In the genomic region with DNA sequence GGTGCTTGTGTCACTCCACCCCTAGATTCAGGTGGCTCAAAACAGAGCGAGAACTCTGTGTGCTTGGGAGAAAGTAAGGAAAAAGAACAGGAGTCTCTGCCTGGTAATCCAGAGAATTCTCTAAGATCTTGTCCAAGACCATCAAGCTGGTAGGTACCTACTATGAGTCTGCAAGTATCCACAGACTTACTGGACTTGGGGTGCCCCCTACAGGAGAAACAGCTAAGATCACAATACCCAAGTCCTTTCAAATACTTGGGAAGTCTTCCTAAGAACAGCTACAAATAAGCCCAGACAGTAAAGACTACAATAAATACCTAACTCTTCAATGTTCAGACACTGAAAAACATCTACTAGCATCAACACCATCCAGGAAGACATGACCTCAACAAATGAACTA, we compare ENCODE assay signal across 1 cellular context.
TF ChIP-seq lines count a peak whose summit lies in the region.

No MANE protein-coding gene starts in this region.

TF ChIP-seq in GM12878, 131 proteins besides CTCF, POLR2A, EP300 and RAD21 (continued from another document):
- TF ChIP-seq, protein P1, sequence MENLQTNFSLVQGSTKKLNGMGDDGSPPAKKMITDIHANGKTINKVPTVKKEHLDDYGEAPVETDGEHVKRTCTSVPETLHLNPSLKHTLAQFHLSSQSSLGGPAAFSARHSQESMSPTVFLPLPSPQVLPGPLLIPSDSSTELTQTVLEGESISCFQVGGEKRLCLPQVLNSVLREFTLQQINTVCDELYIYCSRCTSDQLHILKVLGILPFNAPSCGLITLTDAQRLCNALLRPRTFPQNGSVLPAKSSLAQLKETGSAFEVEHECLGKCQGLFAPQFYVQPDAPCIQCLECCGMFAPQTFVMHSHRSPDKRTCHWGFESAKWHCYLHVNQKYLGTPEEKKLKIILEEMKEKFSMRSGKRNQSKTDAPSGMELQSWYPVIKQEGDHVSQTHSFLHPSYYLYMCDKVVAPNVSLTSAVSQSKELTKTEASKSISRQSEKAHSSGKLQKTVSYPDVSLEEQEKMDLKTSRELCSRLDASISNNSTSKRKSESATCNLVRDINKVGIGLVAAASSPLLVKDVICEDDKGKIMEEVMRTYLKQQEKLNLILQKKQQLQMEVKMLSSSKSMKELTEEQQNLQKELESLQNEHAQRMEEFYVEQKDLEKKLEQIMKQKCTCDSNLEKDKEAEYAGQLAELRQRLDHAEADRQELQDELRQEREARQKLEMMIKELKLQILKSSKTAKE (IDR thresholded peaks at IDR 0.05; ENCODE audit: low read depth, poor library complexity, severe bottlenecking) = no peak
- TF ChIP-seq FOS (IDR thresholded peaks at IDR 0.05; ENCODE audit: borderline replicate concordance, extremely low read depth, insufficient read length) (no peak), HCFC1 (IDR thresholded peaks at IDR 0.05; ENCODE audit: low read length) (no peak), TCF3 (IDR thresholded peaks at IDR 0.05; ENCODE audit: borderline replicate concordance, insufficient read depth, low read depth, low read length) (no peak), FOXM1 (IDR thresholded peaks at IDR 0.05; ENCODE audit: low read depth, low read length) (no peak), ZZZ3 (IDR thresholded peaks at IDR 0.05; ENCODE audit: control insufficient read depth, insufficient read length, low read depth) (no peak), KAT2A (conservative IDR thresholded peaks at IDR 0.05; ENCODE audit: control insufficient read depth, low read depth, low read length) (no peak), SMC3 (IDR thresholded peaks at IDR 0.05; ENCODE audit: borderline replicate concordance, low read length) (no peak)
- TF ChIP-seq, protein P2, sequence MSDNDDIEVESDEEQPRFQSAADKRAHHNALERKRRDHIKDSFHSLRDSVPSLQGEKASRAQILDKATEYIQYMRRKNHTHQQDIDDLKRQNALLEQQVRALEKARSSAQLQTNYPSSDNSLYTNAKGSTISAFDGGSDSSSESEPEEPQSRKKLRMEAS (IDR thresholded peaks at IDR 0.05; ENCODE audit: low read depth, low read length) = no peak
- TF ChIP-seq, protein P3, sequence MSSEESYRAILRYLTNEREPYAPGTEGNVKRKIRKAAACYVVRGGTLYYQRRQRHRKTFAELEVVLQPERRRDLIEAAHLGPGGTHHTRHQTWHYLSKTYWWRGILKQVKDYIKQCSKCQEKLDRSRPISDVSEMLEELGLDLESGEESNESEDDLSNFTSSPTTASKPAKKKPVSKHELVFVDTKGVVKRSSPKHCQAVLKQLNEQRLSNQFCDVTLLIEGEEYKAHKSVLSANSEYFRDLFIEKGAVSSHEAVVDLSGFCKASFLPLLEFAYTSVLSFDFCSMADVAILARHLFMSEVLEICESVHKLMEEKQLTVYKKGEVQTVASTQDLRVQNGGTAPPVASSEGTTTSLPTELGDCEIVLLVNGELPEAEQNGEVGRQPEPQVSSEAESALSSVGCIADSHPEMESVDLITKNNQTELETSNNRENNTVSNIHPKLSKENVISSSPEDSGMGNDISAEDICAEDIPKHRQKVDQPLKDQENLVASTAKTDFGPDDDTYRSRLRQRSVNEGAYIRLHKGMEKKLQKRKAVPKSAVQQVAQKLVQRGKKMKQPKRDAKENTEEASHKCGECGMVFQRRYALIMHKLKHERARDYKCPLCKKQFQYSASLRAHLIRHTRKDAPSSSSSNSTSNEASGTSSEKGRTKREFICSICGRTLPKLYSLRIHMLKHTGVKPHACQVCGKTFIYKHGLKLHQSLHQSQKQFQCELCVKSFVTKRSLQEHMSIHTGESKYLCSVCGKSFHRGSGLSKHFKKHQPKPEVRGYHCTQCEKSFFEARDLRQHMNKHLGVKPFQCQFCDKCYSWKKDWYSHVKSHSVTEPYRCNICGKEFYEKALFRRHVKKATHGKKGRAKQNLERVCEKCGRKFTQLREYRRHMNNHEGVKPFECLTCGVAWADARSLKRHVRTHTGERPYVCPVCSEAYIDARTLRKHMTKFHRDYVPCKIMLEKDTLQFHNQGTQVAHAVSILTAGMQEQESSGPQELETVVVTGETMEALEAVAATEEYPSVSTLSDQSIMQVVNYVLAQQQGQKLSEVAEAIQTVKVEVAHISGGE (CRISPR knock-in tag; IDR thresholded peaks at IDR 0.05) = no peak
- TF ChIP-seq, protein P4, sequence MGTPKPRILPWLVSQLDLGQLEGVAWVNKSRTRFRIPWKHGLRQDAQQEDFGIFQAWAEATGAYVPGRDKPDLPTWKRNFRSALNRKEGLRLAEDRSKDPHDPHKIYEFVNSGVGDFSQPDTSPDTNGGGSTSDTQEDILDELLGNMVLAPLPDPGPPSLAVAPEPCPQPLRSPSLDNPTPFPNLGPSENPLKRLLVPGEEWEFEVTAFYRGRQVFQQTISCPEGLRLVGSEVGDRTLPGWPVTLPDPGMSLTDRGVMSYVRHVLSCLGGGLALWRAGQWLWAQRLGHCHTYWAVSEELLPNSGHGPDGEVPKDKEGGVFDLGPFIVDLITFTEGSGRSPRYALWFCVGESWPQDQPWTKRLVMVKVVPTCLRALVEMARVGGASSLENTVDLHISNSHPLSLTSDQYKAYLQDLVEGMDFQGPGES (IDR thresholded peaks at IDR 0.05) = no peak
